In genomic region chr11:75554258-75555022, GRCh38 we compare ENCODE assay signal across 1 cellular context.
TF ChIP-seq lines count a peak whose summit lies in the region.

No MANE protein-coding gene starts in this region.

TF ChIP-seq in HepG2, 621 proteins besides CTCF, POLR2A, EP300 and RAD21 (continued from another document and continues in another):
- peak; percentile 37; the same call in 1 of the 2 replicates for TF ChIP-seq MYPOP (CRISPR knock-in tag; IDR thresholded peaks at IDR 0.05)
- peak; percentile 46; the same call in 1 of the 2 replicates for TF ChIP-seq UBTF (CRISPR knock-in tag; IDR thresholded peaks at IDR 0.05)
- peak; percentile 26 for TF ChIP-seq XRCC5 (optimal IDR thresholded peaks at IDR 0.05; ENCODE audit: low read length)
- peak; percentile 44 for TF ChIP-seq TEAD3 (CRISPR knock-in tag; optimal IDR thresholded peaks at IDR 0.05; ENCODE audit: borderline replicate concordance)
- peak; percentile 57; the same call in 1 of the 2 replicates for TF ChIP-seq CEBPB (IDR thresholded peaks at IDR 0.05; ENCODE audit: borderline replicate concordance, low read depth, low read length)
- TF ChIP-seq GABPB1 (CRISPR knock-in tag; IDR thresholded peaks at IDR 0.05): peak; percentile 71
- no peak for TF ChIP-seq CENPT (CRISPR knock-in tag; IDR thresholded peaks at IDR 0.05; ENCODE audit: low read depth)
- peak; percentile 42; the same call in 1 of the 2 replicates for TF ChIP-seq RBFOX2 (IDR thresholded peaks at IDR 0.05; ENCODE audit: low read depth, low read length)
- 0 out of 2 replicates have a peak, but pooled peaks have one; percentile 35 for TF ChIP-seq ZNF281 (CRISPR knock-in tag; IDR thresholded peaks at IDR 0.05; ENCODE audit: borderline replicate concordance)
- peak; percentile 89 for TF ChIP-seq CEBPG (CRISPR knock-in tag; IDR thresholded peaks at IDR 0.05)
- TF ChIP-seq ZBED4 (CRISPR knock-in tag; IDR thresholded peaks at IDR 0.05; ENCODE audit: borderline replicate concordance): no peak
- TF ChIP-seq ZFY (CRISPR knock-in tag; IDR thresholded peaks at IDR 0.05): peak; percentile 54; the same call in 1 of the 2 replicates
- 0 out of 2 replicates have a peak, but pooled peaks have one; percentile 34 for TF ChIP-seq HMGXB3 (CRISPR knock-in tag; IDR thresholded peaks at IDR 0.05; ENCODE audit: borderline replicate concordance)
- TF ChIP-seq ZNF121 (CRISPR knock-in tag; IDR thresholded peaks at IDR 0.05): 0 out of 2 replicates have a peak, but pooled peaks have one; percentile 3
- 0 out of 2 replicates have a peak, but pooled peaks have one; percentile 6 for TF ChIP-seq MAZ (IDR thresholded peaks at IDR 0.05; ENCODE audit: borderline replicate concordance, low read depth, low read length)
- TF ChIP-seq MAZ (CRISPR knock-in tag; IDR thresholded peaks at IDR 0.05; ENCODE audit: low read depth): peak; percentile 57; the same call in 1 of the 2 replicates
- peak; percentile 77 for TF ChIP-seq FOSL2 (CRISPR knock-in tag; IDR thresholded peaks at IDR 0.05)
- no peak for TF ChIP-seq CSRNP1 (CRISPR knock-in tag; IDR thresholded peaks at IDR 0.05)
- TF ChIP-seq ZBTB42 (CRISPR knock-in tag; IDR thresholded peaks at IDR 0.05): peak; percentile 92
- no peak for TF ChIP-seq FOSL1 (CRISPR knock-in tag; IDR thresholded peaks at IDR 0.05; ENCODE audit: borderline replicate concordance)
- no peak for TF ChIP-seq ATAD3A (CRISPR knock-in tag; IDR thresholded peaks at IDR 0.05)
- TF ChIP-seq PATZ1 (CRISPR knock-in tag; IDR thresholded peaks at IDR 0.05): peak; percentile 17; the same call in 1 of the 2 replicates
- 0 out of 2 replicates have a peak, but pooled peaks have one; percentile 32 for TF ChIP-seq ZNF891 (CRISPR knock-in tag; IDR thresholded peaks at IDR 0.05)
- no peak for TF ChIP-seq RFXAP (CRISPR knock-in tag; IDR thresholded peaks at IDR 0.05; ENCODE audit: borderline replicate concordance)
- TF ChIP-seq THAP11 (CRISPR knock-in tag; IDR thresholded peaks at IDR 0.05): peak; percentile 60
- peak; percentile 24; the same call in 1 of the 2 replicates for TF ChIP-seq ZNF350 (CRISPR knock-in tag; IDR thresholded peaks at IDR 0.05; ENCODE audit: borderline replicate concordance, low read depth)
- TF ChIP-seq ATF4 (CRISPR knock-in tag; IDR thresholded peaks at IDR 0.05): peak in 1 of 2 experiments; percentile 100; a peak in 2 of 4 replicates
- TF ChIP-seq SAP130 (CRISPR knock-in tag; IDR thresholded peaks at IDR 0.05; ENCODE audit: low read depth): peak; percentile 16; the same call in 1 of the 2 replicates
- no peak for TF ChIP-seq TOPORS (CRISPR knock-in tag; IDR thresholded peaks at IDR 0.05)
- TF ChIP-seq NFYB (CRISPR knock-in tag; IDR thresholded peaks at IDR 0.05): peak; percentile 58
- peak; percentile 57; the same call in 1 of the 2 replicates for TF ChIP-seq NFYC (CRISPR knock-in tag; IDR thresholded peaks at IDR 0.05)
- no peak for TF ChIP-seq ZNF740 (CRISPR knock-in tag; IDR thresholded peaks at IDR 0.05)
- peak; percentile 5; the same call in 1 of the 2 replicates for TF ChIP-seq ZNF263 (CRISPR knock-in tag; IDR thresholded peaks at IDR 0.05)
- TF ChIP-seq THAP8 (CRISPR knock-in tag; IDR thresholded peaks at IDR 0.05; ENCODE audit: borderline replicate concordance): no peak
- peak; percentile 35; the same call in 1 of the 2 replicates for TF ChIP-seq GATAD2A (CRISPR knock-in tag; IDR thresholded peaks at IDR 0.05)
